10 cellular contexts compared by ENCODE assay signal in genomic region chr1:168343566-168343965, GRCh38.
DNase-seq lines count a peak whose midpoint lies in the region; ATAC-seq, FAIRE-seq and TF ChIP-seq lines count a peak whose summit lies in the region.
"Had no signal": no experiment of that assay in that cellular context is flagged by ENCODE, and none has a peak within 500 bp of the region (broad histone marks: within the 10 kb centered on the region; RNA-seq: fewer than 3 reads in every experiment).

No MANE protein-coding gene starts in this region.

- no peak overlapping the region for H3K18ac ChIP-seq in H9 (ENCODE audit: insufficient read length, low read depth, low read length)

- H4K5ac ChIP-seq in H9 (ENCODE audit: insufficient read length, low read depth, low read length): no peak overlapping the region

- peaks cover 0 to 2% of the 10 kb centered on the region in 2 experiments; a peak in 1 of 5 replicates for H3K9me3 Mint-ChIP-seq in H9

- H3K23me2 ChIP-seq in H9 (ENCODE audit: insufficient read length, low read depth, low read length, poor library complexity, severe bottlenecking): no peaks in the 10 kb centered on the region

- no peak overlapping the region for H3K9ac ChIP-seq in H9 (ENCODE audit: extremely low read depth, insufficient read length, low read length)

- no CpG with 5 or more reads among the region's 6 CpGs for WGBS in H9 (ENCODE audit: extremely low coverage, insufficient read length, low lambda C conversion rate)
- WGBS in right lobe of liver (ENCODE audit: insufficient coverage, low coverage, low lambda C conversion rate, missing lambda C conversion rate): 78% methylated on average over 4 of the region's 6 CpGs
- 69 to 86% methylated on average over 6 of the region's 6 CpGs for WGBS in esophagus squamous epithelium, 2 donors

- H2AFZ ChIP-seq in H9 (ENCODE audit: low read length): no peak overlapping the region

- ATAC-seq in right lobe of liver: peak in 3 of 4 donors; percentile 30 to 37 (median 33)
- no peak for ATAC-seq in HG03378 (IDR thresholded peaks at IDR 0.05; ENCODE audit: unreplicated experiment)

- H3K9me3 ChIP-seq in BE2C: no peaks in the 10 kb centered on the region
- no peaks in the 10 kb centered on the region for H3K9me3 ChIP-seq in H9 (ENCODE audit: control insufficient read depth, low read depth, low read length)
- H3K9me3 ChIP-seq in right lobe of liver: no peaks in the 10 kb centered on the region
- no peaks in the 10 kb centered on the region for H3K9me3 ChIP-seq in esophagus squamous epithelium

- no peaks in the 10 kb centered on the region for H3K27me3 Mint-ChIP-seq in H9 (ENCODE audit: low read depth)

- no peaks in the 10 kb centered on the region for H3K79me1 ChIP-seq in H9 (ENCODE audit: insufficient read depth, low read depth, low read length, poor library complexity, severe bottlenecking)

- no peak overlapping the region for H4K8ac ChIP-seq in H9 (replicated peaks; ENCODE audit: insufficient read length, low read depth, low read length)

- H3K4me3 Mint-ChIP-seq in H9: no peak overlapping the region

- no peak overlapping the region for H3K56ac ChIP-seq in H9 (ENCODE audit: insufficient read length, low read depth, low read length)

- H2BK120ac ChIP-seq in H9 (ENCODE audit: low read depth, low read length, poor library complexity, severe bottlenecking): no peak overlapping the region

- peaks cover 5% of the 10 kb centered on the region for H3K4me1 ChIP-seq in BE2C
- no peaks in the 10 kb centered on the region for H3K4me1 ChIP-seq in H9 (ENCODE audit: insufficient read depth, low read length)
- peaks cover 0 to 4% (median 0%) of the 10 kb centered on the region in 4 donors for H3K4me1 ChIP-seq in right lobe of liver
- H3K4me1 ChIP-seq in esophagus squamous epithelium: peaks cover 6 to 12% (median 7%) of the 10 kb centered on the region in 3 donors

- H3K14ac ChIP-seq in H9 (ENCODE audit: insufficient read depth, low read length): no peak overlapping the region

- no peaks in the 10 kb centered on the region for H3K27me3 ChIP-seq in BE2C
- no peaks in the 10 kb centered on the region for H3K27me3 ChIP-seq in H9 (ENCODE audit: insufficient read depth, low read length)
- no peaks in the 10 kb centered on the region for H3K27me3 ChIP-seq in right lobe of liver
- no peaks in the 10 kb centered on the region for H3K27me3 ChIP-seq in esophagus squamous epithelium

- TF ChIP-seq POLR2A in right lobe of liver (IDR thresholded peaks at IDR 0.05) (no peak), GM12892 (IDR thresholded peaks at IDR 0.05; ENCODE audit: low read depth, low read length) (no peak), esophagus squamous epithelium (IDR thresholded peaks at IDR 0.05) (no peak)

- no peak overlapping the region for H3K4me2 ChIP-seq in H9 (ENCODE audit: insufficient read depth, insufficient read length, low read length)

- H2BK12ac ChIP-seq in H9 (ENCODE audit: insufficient read length, low read depth, low read length): no peak overlapping the region

- H4K20me1 ChIP-seq in H9 (ENCODE audit: control insufficient read depth, insufficient read depth, insufficient read length): no peaks in the 10 kb centered on the region

- no peak for FAIRE-seq in GM12892 (lab: Jason Lieb, UNC)

- TF ChIP-seq CTCF in BE2C (IDR thresholded peaks at IDR 0.05; ENCODE audit: low read depth, low read length): peak; percentile 56
- TF ChIP-seq CTCF in H9 (conservative IDR thresholded peaks at IDR 0.05): peak; percentile 34; the same call in 2 of the 3 replicates
- peak; percentile 28 for TF ChIP-seq CTCF in astrocyte of the cerebellum (IDR thresholded peaks at IDR 0.05; ENCODE audit: low read depth, low read length, missing control alignments)
- TF ChIP-seq CTCF in right lobe of liver (IDR thresholded peaks at IDR 0.05): peak in 2 of 4 donors; percentile 19 to 32
- peak in 1 of 6 experiments; percentile 9 for TF ChIP-seq CTCF in esophagus squamous epithelium (IDR thresholded peaks at IDR 0.05)

- H2BK15ac ChIP-seq in H9 (ENCODE audit: low read depth, low read length): no peak overlapping the region

- no peak overlapping the region for H4K91ac ChIP-seq in H9 (ENCODE audit: insufficient read length, low read depth, low read length)

- H3K27ac ChIP-seq in H9 (ENCODE audit: insufficient read length, low read depth, low read length) (no peak overlapping the region), right lobe of liver (no peak overlapping the region), esophagus squamous epithelium (no peak overlapping the region)

- H3K23ac ChIP-seq in H9 (ENCODE audit: insufficient read length, low read depth, low read length): no peak overlapping the region

- no peak overlapping the region for H3K4me3 ChIP-seq in BE2C (ENCODE audit: low read depth, low read length)
- H3K4me3 ChIP-seq in astrocyte of the cerebellum (ENCODE audit: low read depth, low read length): no peak overlapping the region
- no peak overlapping the region for H3K4me3 ChIP-seq in right lobe of liver
- no peak overlapping the region for H3K4me3 ChIP-seq in esophagus squamous epithelium
- H3K4me3 ChIP-seq: skin epidermis had no signal

- H3K4ac ChIP-seq in H9 (ENCODE audit: low read depth, low read length): no peak overlapping the region

- no peaks in the 10 kb centered on the region for H3K36me3 ChIP-seq in BE2C
- H3K36me3 ChIP-seq in right lobe of liver: no peaks in the 10 kb centered on the region
- H3K36me3 ChIP-seq in esophagus squamous epithelium: no peaks in the 10 kb centered on the region

- H3K27ac Mint-ChIP-seq in H9: no peak overlapping the region; a peak in 1 of 7 replicates

- no peak overlapping the region for H2BK5ac ChIP-seq in H9 (ENCODE audit: insufficient read length, low read length)

- H3K79me2 ChIP-seq in H9 (ENCODE audit: insufficient read depth, low read length): no peaks in the 10 kb centered on the region

- no peak for DNase-seq in BE2C
- peak; percentile 35 for DNase-seq in H9
- DNase-seq in astrocyte of the cerebellum (ENCODE audit: low read depth): no peak
- no peak for DNase-seq in right lobe of liver
- DNase-seq in A172 (ENCODE audit: low spot score): no peak
- DNase-seq in GM12892 (ENCODE audit: insufficient read length): no peak
- no peak for DNase-seq in esophagus squamous epithelium (lab: John Stamatoyannopoulos, UW)
- DNase-seq: NCI-H1105 had no signal

- H2AK5ac ChIP-seq in H9 (ENCODE audit: insufficient read length, low read length): no peak overlapping the region

- intact Hi-C loops in right lobe of liver (cut with DNase I): no loop called here
- intact Hi-C loops in esophagus squamous epithelium (cut with DNase I): no loop called here

- H3T11ph ChIP-seq in H9 (ENCODE audit: low read length): no peak overlapping the region

- in situ Hi-C loops in astrocyte of the cerebellum (cut with HindIII; ENCODE audit: low sequenced_read_pairs): no loop called here

- no peak overlapping the region for H2BK20ac ChIP-seq in H9 (ENCODE audit: low read depth, low read length, poor library complexity, severe bottlenecking)

- no peaks in the 10 kb centered on the region; a peak in 1 of 7 replicates for H3K36me3 Mint-ChIP-seq in H9 (ENCODE audit: insufficient read depth in 1 of 3, low read depth in 3 of 3)

- H3K4me1 Mint-ChIP-seq in H9: peaks cover 7 to 12% of the 10 kb centered on the region in 2 experiments
